ENCODE assay signal across 17 cellular contexts in genomic region chr20:25992146-25992545, GRCh38.
DNase-seq lines count a peak whose midpoint lies in the region; ATAC-seq and TF ChIP-seq lines count a peak whose summit lies in the region.
"Had no signal": no experiment of that assay in that cellular context is flagged by ENCODE, and none has a peak within 500 bp of the region (broad histone marks: within the 10 kb centered on the region; RNA-seq: fewer than 3 reads in every experiment).

No MANE protein-coding gene starts in this region.

- H3K4me2 ChIP-seq in GM23338: no peak overlapping the region
- no peak overlapping the region for H3K4me2 ChIP-seq in mesendoderm (ENCODE audit: low read length)
- H3K4me2 ChIP-seq: BLaER1 treated with 17β-estradiol and CSF1 and Interleukin-3, amounts not matched to agents 10 nM and 100 nM had no signal

- no peak overlapping the region for H3K27ac ChIP-seq in GM23338 (ENCODE audit: low read depth)
- no peak overlapping the region for H3K27ac ChIP-seq in mesendoderm (ENCODE audit: low read depth, low read length)
- H3K27ac ChIP-seq: BLaER1 treated with 17β-estradiol and CSF1 and Interleukin-3, amounts not matched to agents 10 nM and 100 nM; HL-60 had no signal

- no peak for DNase-seq in Caco-2
- DNase-seq in GM23338 (ENCODE audit: low spot score): no peak
- no peak for DNase-seq in mesendoderm
- no peak for DNase-seq in type B pancreatic cell (ENCODE audit: extremely low spot score, unreplicated experiment)
- DNase-seq in hippocampal formation (lab: John Stamatoyannopoulos, UW): no peak
- DNase-seq in RPMI8226: no peak
- DNase-seq: 8988T; CD8-positive, alpha-beta T cell; DMS 273 treated with DMSO at 0.1 percent for 48 hours; DMS53; GDM1; GOT3; H7 had no signal

- no peak for TF ChIP-seq CTCF in Caco-2 (IDR thresholded peaks at IDR 0.05; ENCODE audit: insufficient read depth in 1 of 2, low read depth in 1 of 2, low read length in 1 of 2, severe bottlenecking in 1 of 2, unreplicated experiment in 1 of 2)
- no peak for TF ChIP-seq CTCF in GM23338 (conservative IDR thresholded peaks at IDR 0.05; ENCODE audit: low read depth in 2 of 2)
- TF ChIP-seq CTCF in type B pancreatic cell (conservative IDR thresholded peaks at IDR 0.05): no peak

- no peak overlapping the region for H3K18ac ChIP-seq in mesendoderm (ENCODE audit: low read length)

- no peaks in the 10 kb centered on the region for H3K9me2 ChIP-seq in GM23338 (ENCODE audit: insufficient read depth)

- H3K79me2 ChIP-seq in GM23338 (replicated peaks; ENCODE audit: insufficient read depth): no peaks in the 10 kb centered on the region
- H3K79me2 ChIP-seq in mesendoderm (ENCODE audit: control insufficient read depth, insufficient read depth, low read length): no peaks in the 10 kb centered on the region

- no peak overlapping the region for H2BK15ac ChIP-seq in mesendoderm (replicated peaks; ENCODE audit: low read depth)

- H3K36me3 ChIP-seq in Caco-2 (ENCODE audit: control insufficient read depth, insufficient read depth, low read length): no peaks in the 10 kb centered on the region
- H3K36me3 ChIP-seq in GM23338 (ENCODE audit: insufficient read depth): no peaks in the 10 kb centered on the region
- no peaks in the 10 kb centered on the region for H3K36me3 ChIP-seq in mesendoderm (ENCODE audit: control insufficient read depth, insufficient read depth, low read length)
- H3K36me3 ChIP-seq: BLaER1 treated with 17β-estradiol and CSF1 and Interleukin-3, amounts not matched to agents 10 nM and 100 nM had no signal

- CTCF ChIA-PET in Caco-2 (lab: Charles Lee): no interaction called here

- H3K9me3 ChIP-seq in Caco-2: no peaks in the 10 kb centered on the region

- no peak overlapping the region for H3K4ac ChIP-seq in mesendoderm (ENCODE audit: low read depth, low read length)

- H2AK5ac ChIP-seq in mesendoderm (ENCODE audit: low read length): no peak overlapping the region

- H3K56ac ChIP-seq in mesendoderm (ENCODE audit: low read length): peak overlapping the region; percentile 49

- no CpG with 5 or more reads among the region's 16 CpGs for WGBS in mesendoderm (ENCODE audit: extremely low coverage, insufficient coverage, low lambda C conversion rate)

- no peak overlapping the region for H2BK5ac ChIP-seq in mesendoderm (ENCODE audit: low read length)

- no peaks in the 10 kb centered on the region for H3K27me3 ChIP-seq in Caco-2 (replicated peaks; ENCODE audit: control insufficient read depth, insufficient read depth, low read length)
- no peaks in the 10 kb centered on the region for H3K27me3 ChIP-seq in GM23338 (ENCODE audit: insufficient read depth)
- H3K27me3 ChIP-seq in mesendoderm (ENCODE audit: insufficient read depth, low read length, poor library complexity): no peaks in the 10 kb centered on the region
- H3K27me3 ChIP-seq: BLaER1 treated with 17β-estradiol and CSF1 and Interleukin-3, amounts not matched to agents 10 nM and 100 nM had no signal

- no peaks in the 10 kb centered on the region for H4K20me1 ChIP-seq in GM23338 (replicated peaks; ENCODE audit: insufficient read depth)
- H4K20me1 ChIP-seq: BLaER1 treated with 17β-estradiol and CSF1 and Interleukin-3, amounts not matched to agents 10 nM and 100 nM had no signal

- H3K4me3 ChIP-seq in Caco-2 (ENCODE audit: low read depth, low read length) (no peak overlapping the region), GM23338 (no peak overlapping the region), mesendoderm (ENCODE audit: low read length) (no peak overlapping the region)
- H3K4me3 ChIP-seq: BLaER1 treated with 17β-estradiol and CSF1 and Interleukin-3, amounts not matched to agents 10 nM and 100 nM had no signal

- ATAC-seq in GM23338 (peak; percentile 37; the same call in 1 of the 3 replicates), HG02798 (IDR thresholded peaks at IDR 0.05; ENCODE audit: poor library complexity, unreplicated experiment) (no peak)
- ATAC-seq: CD8-positive, alpha-beta T cell had no signal

- POLR2A ChIA-PET in Caco-2 (lab: Charles Lee): no interaction called here

- no peaks in the 10 kb centered on the region for H3K36me3 Mint-ChIP-seq in Caco-2 (ENCODE audit: insufficient read depth, unreplicated experiment)
- H3K36me3 Mint-ChIP-seq in GM23338 (ENCODE audit: low read depth): no peaks in the 10 kb centered on the region; the same call in 2 of the 3 replicates
- no peaks in the 10 kb centered on the region for H3K36me3 Mint-ChIP-seq in type B pancreatic cell
- H3K36me3 Mint-ChIP-seq: CD8-positive, alpha-beta T cell had no signal

- no peak overlapping the region for H2AFZ ChIP-seq in GM23338

- no peak overlapping the region for H4K8ac ChIP-seq in mesendoderm (ENCODE audit: low read depth, low read length)

- H3K4me1 Mint-ChIP-seq in Caco-2 (ENCODE audit: low read depth, unreplicated experiment) (peaks cover 6% of the 10 kb centered on the region), GM23338 (peaks cover 5% of the 10 kb centered on the region), type B pancreatic cell (ENCODE audit: unreplicated experiment) (no peaks in the 10 kb centered on the region)

- no peak overlapping the region for H4K5ac ChIP-seq in mesendoderm (ENCODE audit: low read length)

- H3K27me3 Mint-ChIP-seq in Caco-2 (ENCODE audit: insufficient read depth, unreplicated experiment): no peaks in the 10 kb centered on the region
- no peaks in the 10 kb centered on the region for H3K27me3 Mint-ChIP-seq in GM23338 (ENCODE audit: insufficient read depth, low read depth, poor library complexity)
- peaks cover 12% of the 10 kb centered on the region for H3K27me3 Mint-ChIP-seq in type B pancreatic cell

- H2BK120ac ChIP-seq in mesendoderm (ENCODE audit: low read depth, low read length): no peak overlapping the region

- no peaks in the 10 kb centered on the region for H3K79me1 ChIP-seq in mesendoderm (ENCODE audit: low read length)

- no peak overlapping the region for H3K23ac ChIP-seq in mesendoderm (ENCODE audit: low read length)

- intact Hi-C loops in Caco-2 (cut with micrococcal nuclease; ENCODE audit: unreplicated experiment): no loop called here

- BruUV-seq in Caco-2 (replicated peaks; lab: Mats Ljungman, UMichigan): no TSS peak

- H3K4me1 ChIP-seq in Caco-2 (no peaks in the 10 kb centered on the region), GM23338 (ENCODE audit: insufficient read depth) (no peaks in the 10 kb centered on the region), mesendoderm (ENCODE audit: control insufficient read depth, low read depth, low read length) (no peaks in the 10 kb centered on the region)

- H3K4me3 Mint-ChIP-seq in Caco-2 (ENCODE audit: unreplicated experiment) (no peak overlapping the region), GM23338 (no peak overlapping the region), type B pancreatic cell (peak overlapping the region; percentile 30)
- H3K4me3 Mint-ChIP-seq: B cell; CD8-positive, alpha-beta T cell had no signal

- no peaks in the 10 kb centered on the region for H3K9me3 Mint-ChIP-seq in Caco-2 (ENCODE audit: unreplicated experiment)
- H3K9me3 Mint-ChIP-seq in GM23338: peaks cover 7% of the 10 kb centered on the region; the same call in 2 of the 3 replicates
- H3K9me3 Mint-ChIP-seq in type B pancreatic cell: peaks cover 4% of the 10 kb centered on the region
- H3K9me3 Mint-ChIP-seq: CD8-positive, alpha-beta T cell had no signal

- no peaks in the 10 kb centered on the region for H3F3A ChIP-seq in GM23338 (replicated peaks; ENCODE audit: low read depth)

- no peak overlapping the region for H3K9ac ChIP-seq in mesendoderm (ENCODE audit: low read length)
- H3K9ac ChIP-seq: BLaER1 treated with 17β-estradiol and CSF1 and Interleukin-3, amounts not matched to agents 10 nM and 100 nM had no signal

- H3K27ac Mint-ChIP-seq in Caco-2 (ENCODE audit: unreplicated experiment) (peak overlapping the region; percentile 8), GM23338 (no peak overlapping the region), type B pancreatic cell (peak overlapping the region; percentile 44)
- H3K27ac Mint-ChIP-seq: B cell; CD8-positive, alpha-beta T cell had no signal
